28 cellular contexts compared by ENCODE assay signal in the genomic region with DNA sequence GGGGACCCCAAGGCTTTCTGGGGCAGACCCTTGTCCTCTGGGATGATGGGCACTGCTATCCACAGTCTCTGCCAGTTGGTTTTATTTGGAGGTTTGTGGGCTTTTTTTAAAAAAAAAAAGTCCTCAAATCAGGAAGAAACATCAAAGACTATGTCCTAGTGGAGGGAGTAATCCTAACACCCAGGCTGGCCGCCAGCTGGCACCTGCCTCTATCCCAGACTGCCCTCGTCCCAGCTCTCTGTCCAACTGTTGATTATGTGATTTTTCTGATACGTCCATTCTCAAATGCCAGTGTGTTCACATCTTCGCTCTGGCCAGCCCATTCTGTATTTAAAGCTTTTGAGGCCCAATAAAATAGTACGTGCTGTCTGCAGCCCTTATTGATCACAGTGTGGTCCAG.
"Had no signal": no experiment of that assay in that cellular context is flagged by ENCODE, and none has a peak within 500 bp of the region (broad histone marks: within the 10 kb centered on the region; RNA-seq: fewer than 3 reads in every experiment).

No MANE protein-coding gene starts in this region.

- H3K27me3 Mint-ChIP-seq: activated naive CD8-positive, alpha-beta T cell treated with anti-CD3 and anti-CD28 coated beads for 36 hours; brain; natural killer cell treated with Interleukin-12 subunit alpha and Interleukin-12 subunit beta and Interleukin-15 and Interleukin-18, amount 100 ng/mL, for 72 hours; stimulated activated naive CD8-positive, alpha-beta T cell treated with anti-CD3 and anti-CD28 coated beads, Interleukin-15, Interleukin-2, amounts not matched to agents 100 ng/mL and 50 ng/mL, for 24 hours had no signal

- H3K9me3 ChIP-seq: adrenal gland, esophagus squamous epithelium, heart right ventricle, mucosa of descending colon, thyroid gland, upper lobe of right lung had no signal

- H3K27ac ChIP-seq: adrenal gland, epithelial cell of prostate, esophagus squamous epithelium, heart right ventricle, skin epidermis, thyroid gland, upper lobe of right lung, VCaP had no signal

- H3K9me3 Mint-ChIP-seq: activated naive CD4-positive, alpha-beta T cell treated with anti-CD3 and anti-CD28 coated beads for 36 hours; activated naive CD8-positive, alpha-beta T cell treated with anti-CD3 and anti-CD28 coated beads for 36 hours; activated T-helper 1 cell treated with anti-CD3 and anti-CD28 coated beads, Interleukin-12 subunit alpha, Interleukin-12 subunit beta, Interleukin-2, Interleukin-4 antibody, amounts not matched to agents 30 ng/mL and 10 ng/mL and 1 ng/mL, durations not matched to agents 14 hours and 24 hours and 36 hours; brain; endodermal cell; natural killer cell treated with Interleukin-12 subunit alpha and Interleukin-12 subunit beta and Interleukin-15 and Interleukin-18, amount 100 ng/mL, for 72 hours; stimulated activated effector memory CD8-positive, alpha-beta T cell treated with anti-CD3 and anti-CD28 coated beads, Interleukin-12 subunit alpha, Interleukin-12 subunit beta, amount 100 ng/mL, for 72 hours; stimulated activated naive CD8-positive, alpha-beta T cell treated with anti-CD3 and anti-CD28 coated beads, Interleukin-15, Interleukin-2, amounts not matched to agents 100 ng/mL and 50 ng/mL, for 24 hours; T-helper 1 cell treated with Interleukin-12 subunit alpha and Interleukin-12 subunit beta and Interleukin-4 antibody, amounts not matched to agents 30 μg/mL and 1 μg/mL, for 36 hours had no signal

- H3K4me3 ChIP-seq: adrenal gland, esophagus squamous epithelium, heart right ventricle, lung, mucosa of descending colon, skin epidermis, thyroid gland, upper lobe of right lung had no signal

- H3K4me1 Mint-ChIP-seq: endodermal cell had no signal

- H3K27ac Mint-ChIP-seq: activated naive CD4-positive, alpha-beta T cell treated with anti-CD3 and anti-CD28 coated beads for 36 hours; activated naive CD8-positive, alpha-beta T cell treated with anti-CD3 and anti-CD28 coated beads for 36 hours; activated T-helper 1 cell treated with anti-CD3 and anti-CD28 coated beads, Interleukin-12 subunit alpha, Interleukin-12 subunit beta, Interleukin-2, Interleukin-4 antibody, amounts not matched to agents 30 ng/mL and 10 ng/mL and 1 ng/mL, durations not matched to agents 14 hours and 24 hours and 36 hours; endodermal cell; natural killer cell treated with Interleukin-12 subunit alpha and Interleukin-12 subunit beta and Interleukin-15 and Interleukin-18, amount 100 ng/mL, for 72 hours; stimulated activated naive CD8-positive, alpha-beta T cell treated with anti-CD3 and anti-CD28 coated beads, Interleukin-15, Interleukin-2, amounts not matched to agents 100 ng/mL and 50 ng/mL, for 24 hours; T-helper 1 cell treated with Interleukin-12 subunit alpha and Interleukin-12 subunit beta and Interleukin-4 antibody, amounts not matched to agents 30 μg/mL and 1 μg/mL, for 36 hours had no signal

- H3K4me3 Mint-ChIP-seq: activated naive CD4-positive, alpha-beta T cell treated with anti-CD3 and anti-CD28 coated beads for 36 hours; activated naive CD8-positive, alpha-beta T cell treated with anti-CD3 and anti-CD28 coated beads for 36 hours; activated T-helper 1 cell treated with anti-CD3 and anti-CD28 coated beads, Interleukin-12 subunit alpha, Interleukin-12 subunit beta, Interleukin-2, Interleukin-4 antibody, amounts not matched to agents 30 ng/mL and 10 ng/mL and 1 ng/mL, durations not matched to agents 14 hours and 24 hours and 36 hours; brain; endodermal cell; natural killer cell treated with Interleukin-12 subunit alpha and Interleukin-12 subunit beta and Interleukin-15 and Interleukin-18, amount 100 ng/mL, for 72 hours; stimulated activated effector memory CD8-positive, alpha-beta T cell treated with anti-CD3 and anti-CD28 coated beads, Interleukin-12 subunit alpha, Interleukin-12 subunit beta, amount 100 ng/mL, for 72 hours; stimulated activated naive CD8-positive, alpha-beta T cell treated with anti-CD3 and anti-CD28 coated beads, Interleukin-15, Interleukin-2, amounts not matched to agents 100 ng/mL and 50 ng/mL, for 24 hours; T-helper 1 cell treated with Interleukin-12 subunit alpha and Interleukin-12 subunit beta and Interleukin-4 antibody, amounts not matched to agents 30 μg/mL and 1 μg/mL, for 36 hours had no signal

- DNase-seq: activated CD4-positive, alpha-beta T cell treated with anti-CD3 and anti-CD28 coated beads for 4 hours; activated CD4-positive, alpha-beta T cell treated with anti-CD3 and anti-CD28 coated beads, Interleukin-2, amount 50 U/mL, for 48 hours; activated CD8-positive, alpha-beta memory T cell treated with anti-CD3 and anti-CD28 coated beads for 24 hours; activated effector memory CD4-positive, alpha-beta T cell treated with anti-CD3 and anti-CD28 coated beads, Interleukin-2, amount 50 U/mL, for 16 hours; activated naive CD4-positive, alpha-beta T cell treated with anti-CD3 and anti-CD28 coated beads for 36 hours; activated naive CD8-positive, alpha-beta T cell treated with anti-CD3 and anti-CD28 coated beads for 36 hours; activated T-cell treated with anti-CD3 and anti-CD28 coated beads, Interleukin-2, amount 50 U/mL, for 1 hour; adrenal gland; aorta; endodermal cell; esophagus squamous epithelium; foreskin melanocyte; heart right ventricle; stimulated activated CD4-positive, alpha-beta T cell treated with anti-CD3 and anti-CD28 coated beads, Interleukin-4, amount 100 ng/mL, for 24 hours; T-helper 9 cell; thyroid gland; upper lobe of right lung had no signal

- H3K4me1 ChIP-seq: adrenal gland, esophagus squamous epithelium, thyroid gland, upper lobe of right lung had no signal

- H3K27me3 ChIP-seq: adrenal gland, esophagus squamous epithelium, heart right ventricle, thyroid gland, upper lobe of right lung had no signal
